18 cellular contexts compared by ENCODE assay signal in genomic region chr7:13021971-13022370, GRCh38.
DNase-seq lines count a peak whose midpoint lies in the region; ATAC-seq and TF ChIP-seq lines count a peak whose summit lies in the region.
"Had no signal": no experiment of that assay in that cellular context is flagged by ENCODE, and none has a peak within 500 bp of the region (broad histone marks: within the 10 kb centered on the region; RNA-seq: fewer than 3 reads in every experiment).

No MANE protein-coding gene starts in this region.

- no peaks in the 10 kb centered on the region for H3K27me3 ChIP-seq in HUES64 (ENCODE audit: insufficient read depth, low read length)
- no peaks in the 10 kb centered on the region for H3K27me3 ChIP-seq in smooth muscle cell (ENCODE audit: low read depth)
- H3K27me3 ChIP-seq in heart left ventricle, result no peaks in the 10 kb centered on the region
- H3K27me3 ChIP-seq: BE2C had no signal

- TF ChIP-seq POLR2A in heart left ventricle (IDR thresholded peaks at IDR 0.05), result no peak

- no peaks in the 10 kb centered on the region for H4K20me1 ChIP-seq in smooth muscle cell (ENCODE audit: low read depth)

- H3K9ac ChIP-seq in HUES64 (ENCODE audit: low read depth, low read length) (no peak overlapping the region), smooth muscle cell (ENCODE audit: low read depth) (no peak overlapping the region)

- WGBS in HUES64, result 72% methylated on average over 2 of the region's 3 CpGs
- 80% methylated on average over 3 of the region's 3 CpGs for WGBS in smooth muscle cell (ENCODE audit: low lambda C conversion rate)
- 83 to 90% (median 86%) methylated on average over 3 of the region's 3 CpGs for WGBS in heart left ventricle, 4 donors

- H3K4me1 ChIP-seq in HUES64 (ENCODE audit: insufficient read depth, low read length) (peaks cover 47% of the 10 kb centered on the region), smooth muscle cell (ENCODE audit: low read depth) (peaks cover 45% of the 10 kb centered on the region), heart left ventricle (peaks cover 0 to 17% (median 0%) of the 10 kb centered on the region in 12 donors)
- H3K4me1 ChIP-seq: BE2C had no signal

- H3K4me3 ChIP-seq in HUES64 (ENCODE audit: low read length) (no peak overlapping the region), smooth muscle cell (no peak overlapping the region), heart left ventricle (no peak overlapping the region)
- H3K4me3 ChIP-seq: A549, HAP-1 had no signal

- H2AFZ ChIP-seq in smooth muscle cell (ENCODE audit: low read depth), result peak overlapping the region; percentile 79

- H3K36me3 ChIP-seq in HUES64 (ENCODE audit: insufficient read depth, low read length) (no peaks in the 10 kb centered on the region), smooth muscle cell (ENCODE audit: low read depth) (no peaks in the 10 kb centered on the region), heart left ventricle (no peaks in the 10 kb centered on the region)
- H3K36me3 ChIP-seq: BE2C had no signal

- H3F3A ChIP-seq in smooth muscle cell (ENCODE audit: low read depth), result no peaks in the 10 kb centered on the region

- H3K27ac ChIP-seq in HUES64 (ENCODE audit: low read depth, low read length) (peak overlapping the region; percentile 11; the same call in 1 of the 2 replicates), smooth muscle cell (ENCODE audit: low read depth) (peak overlapping the region; percentile 44), heart left ventricle (no peak overlapping the region)
- H3K27ac ChIP-seq: A549, C4-2B had no signal

- no peak for TF ChIP-seq CTCF in smooth muscle cell (IDR thresholded peaks at IDR 0.05; ENCODE audit: borderline replicate concordance, insufficient read depth, poor library complexity, severe bottlenecking)
- no peak for TF ChIP-seq CTCF in heart left ventricle (IDR thresholded peaks at IDR 0.05)

- intact Hi-C loops in heart left ventricle (cut with DNase I), result loop anchor here in 1 of 10 donors (10.0 kb wide), 1 partner anchor 337 kb away; the partner anchor contains the start of gene ARL4A

- ATAC-seq in heart left ventricle, result no peak
- ATAC-seq: A549; CD8-positive, alpha-beta T cell had no signal

- H3K9me3 ChIP-seq in HUES64 (ENCODE audit: insufficient read depth, low read depth, low read length), result no peaks in the 10 kb centered on the region
- H3K9me3 ChIP-seq in smooth muscle cell (replicated peaks; ENCODE audit: low read depth), result no peaks in the 10 kb centered on the region
- peaks cover 0 to 4% (median 0%) of the 10 kb centered on the region in 12 donors for H3K9me3 ChIP-seq in heart left ventricle
- H3K9me3 ChIP-seq: A549, BE2C had no signal

- DNase-seq in DMS114 treated with DMSO at 0.1 percent for 48 hours (lab: John Stamatoyannopoulos, UW; ENCODE audit: unreplicated experiment), result peak; percentile 83
- peak; percentile 87 for DNase-seq in foreskin melanocyte
- no peak for DNase-seq in smooth muscle cell (lab: John Stamatoyannopoulos, UW; ENCODE audit: unreplicated experiment)
- no peak for DNase-seq in activated T-cell treated with anti-CD3 and anti-CD28 coated beads, Interleukin-2, amount 50 U/mL, for 1 hour
- DNase-seq in heart left ventricle, result no peak
- DNase-seq in activated CD4-positive, alpha-beta T cell treated with anti-CD3 and anti-CD28 coated beads, Interleukin-2, amount 50 U/mL, for 48 hours, result no peak
- DNase-seq: BE2C; Calu3; CD8-positive, alpha-beta T cell; DMS153; DMS79 treated with DMSO at 0.1 percent for 48 hours; EL; HFFc6; KG1 had no signal

- H3K79me2 ChIP-seq in smooth muscle cell (ENCODE audit: low read depth), result no peaks in the 10 kb centered on the region

- peak overlapping the region; percentile 4 for H3K4me2 ChIP-seq in smooth muscle cell
- H3K4me2 ChIP-seq: A549 had no signal

Comparison
In these comparisons a context has a peak if more than half of its experiments do, and no peak if none do; other contexts are left out.
1. DNase-seq: peak in DMS114 treated with DMSO at 0.1 percent for 48 hours (single experiment) and foreskin melanocyte (single experiment); none in smooth muscle cell (single experiment), activated T-cell treated with anti-CD3 and anti-CD28 coated beads, Interleukin-2, amount 50 U/mL, for 1 hour (single experiment), heart left ventricle (0 of 5) and activated CD4-positive, alpha-beta T cell treated with anti-CD3 and anti-CD28 coated beads, Interleukin-2, amount 50 U/mL, for 48 hours (0 of 2).
2. H3K27ac ChIP-seq: peak in HUES64 (single experiment) and smooth muscle cell (single experiment); none in heart left ventricle (0 of 12).